8 cellular contexts compared by ENCODE assay signal in the genomic region with DNA sequence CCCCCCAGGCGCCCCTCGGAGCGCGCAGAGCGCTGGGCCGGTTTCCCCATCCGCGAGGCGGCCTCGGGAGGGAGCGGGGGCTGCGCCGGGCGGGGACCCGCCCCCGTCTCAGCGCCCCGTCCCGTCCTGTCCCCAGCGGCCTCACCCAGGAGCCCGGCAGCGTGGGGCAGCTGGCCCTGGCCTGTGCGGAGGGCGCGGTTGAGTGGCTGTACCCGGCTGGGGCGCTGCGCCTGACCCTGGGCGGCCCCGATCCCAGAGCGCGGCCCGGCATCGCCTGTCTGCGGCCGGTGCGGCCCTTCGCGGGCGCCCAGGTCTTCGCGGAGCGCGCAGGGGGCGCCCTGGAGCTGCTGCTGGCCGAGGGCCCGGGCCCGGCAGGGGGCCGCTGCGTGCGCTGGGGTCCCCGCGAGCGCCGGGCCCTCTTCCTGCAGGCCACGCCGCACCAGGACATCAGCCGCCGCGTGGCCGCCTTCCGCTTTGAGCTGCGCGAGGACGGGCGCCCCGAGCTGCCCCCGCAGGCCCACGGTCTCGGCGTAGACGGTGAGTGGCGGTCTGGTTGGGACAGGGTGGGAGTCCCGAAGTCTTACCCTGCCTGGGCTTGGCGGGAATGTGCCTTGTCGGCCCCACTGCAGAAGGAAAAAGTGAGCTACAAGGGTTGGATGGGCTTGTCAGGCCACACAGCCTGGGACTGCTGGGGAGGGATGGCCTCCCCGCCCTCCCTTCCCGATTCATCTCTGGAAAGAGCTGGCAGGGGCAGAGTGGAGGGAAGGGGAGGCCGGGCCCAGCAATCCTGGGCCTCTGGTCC. TPM values are rescaled to one million over a fixed set of nuclear protein-coding genes. Genes with fewer than 3 reads are reported as not detected.
DNase-seq lines count a peak whose midpoint lies in the region; ATAC-seq and TF ChIP-seq lines count a peak whose summit lies in the region.

No MANE protein-coding gene starts in this region.

- TF ChIP-seq CTCF in brain (conservative IDR thresholded peaks at IDR 0.05), result peak in 1 of 2 experiments; percentile 40

- H3K27ac ChIP-seq in urinary bladder (ENCODE audit: low read depth), result no peak overlapping the region

- peaks cover 53% of the 10 kb centered on the region for H3K4me1 Mint-ChIP-seq in brain

- H3K27me3 Mint-ChIP-seq in brain, result no peaks in the 10 kb centered on the region

- H3K36me3 ChIP-seq in urinary bladder (ENCODE audit: insufficient read depth), result no peaks in the 10 kb centered on the region

- WGBS in urinary bladder, result 2% methylated on average over 79 of the region's 79 CpGs

- H3K27ac Mint-ChIP-seq in brain, result peak overlapping the region; percentile 61 to 93 (median 91)

- DNase-seq in left cardiac atrium (no peak), cardiac septum (ENCODE audit: low spot score) (no peak), lung microvascular endothelial cell (ENCODE audit: low read depth in 2 of 2) (peak; percentile 34 to 42), OCI-M1 (lab: John Stamatoyannopoulos, UW) (no peak)
- no peak for DNase-seq in Jurkat, Clone E6-1 (ENCODE audit: low read depth, low spot score)
- no peak for DNase-seq in central memory CD4-positive, alpha-beta T cell

- H3K9me3 Mint-ChIP-seq in brain, result no peaks in the 10 kb centered on the region

- ATAC-seq in left cardiac atrium, result peak; percentile 1 to 7

- peak overlapping the region; percentile 53 for H3K4me3 ChIP-seq in Jurkat, Clone E6-1 (ENCODE audit: low read length)
- H3K4me3 ChIP-seq in urinary bladder (ENCODE audit: low read depth, low read length), result peak overlapping the region; percentile 70

- H3K4me3 Mint-ChIP-seq in brain, result peak overlapping the region; percentile 77 to 88 (median 83)

- H3K36me3 Mint-ChIP-seq in brain, result no peaks in the 10 kb centered on the region

- intact Hi-C loops in left cardiac atrium (cut with DNase I), result loop anchor here in 1 of 2 donors (10.0 kb wide), 1 partner anchor 339 kb away; no protein-coding TSS in a partner anchor
- intact Hi-C loops in cardiac septum (cut with DNase I), result no loop called here

- peaks cover 5% of the 10 kb centered on the region for H3K4me1 ChIP-seq in urinary bladder (ENCODE audit: insufficient read depth)

RNA-seq across cellular contexts. Expression of a gene that starts 0.7 kb away (rescaled TPM):
- total RNA-seq in left cardiac atrium (10 to 100 TPM; 53.7 to 56.8 TPM), cardiac septum (73.3 TPM), lung microvascular endothelial cell (13.1 and 28.8 TPM in 2 replicates), urinary bladder (14.5 TPM)
- polyA plus RNA-seq in Jurkat, Clone E6-1 (2012; ENCODE audit: insufficient read depth, insufficient read length), result 48.9 TPM
- polyA plus RNA-seq in brain (ENCODE audit: insufficient read depth, low read depth, low replicate concordance) (125 TPM), urinary bladder (42.9 TPM)

RNA-seq across cellular contexts. Expression of a gene that starts 5.3 kb away (rescaled TPM):
- total RNA-seq in left cardiac atrium (10 to 100 TPM; 32.5 to 36.8 TPM), cardiac septum (36.6 TPM), lung microvascular endothelial cell (20.0 and 31.2 TPM in 2 replicates), urinary bladder (7.9 TPM)
- 47.5 TPM for polyA plus RNA-seq in Jurkat, Clone E6-1 (2012; ENCODE audit: insufficient read depth, insufficient read length)
- polyA plus RNA-seq in brain (ENCODE audit: insufficient read depth, low read depth, low replicate concordance) (37.7 TPM), urinary bladder (29.3 TPM)

RNA-seq across cellular contexts. Expression of a gene that starts 10.0 kb away (rescaled TPM):
- total RNA-seq in left cardiac atrium (1 to 10 TPM in 1 of 2 donors, under 1 TPM in 1; 0.32 to 1.0 TPM), cardiac septum (1.5 TPM), lung microvascular endothelial cell (under 0.01 TPM in 2 replicates), urinary bladder (0.26 TPM)
- 7.6 TPM for polyA plus RNA-seq in Jurkat, Clone E6-1 (2012; ENCODE audit: insufficient read depth, insufficient read length)
- polyA plus RNA-seq in brain (ENCODE audit: insufficient read depth, low read depth, low replicate concordance) (188 TPM), urinary bladder (0.68 TPM)

RNA-seq across cellular contexts. Expression of a gene that starts 10.6 kb away (rescaled TPM):
- total RNA-seq in left cardiac atrium (under 1 TPM; 0.50 to 0.56 TPM), cardiac septum (0.16 TPM), lung microvascular endothelial cell (0.40 and 0.44 TPM in 2 replicates), urinary bladder (0.74 TPM)
- polyA plus RNA-seq in Jurkat, Clone E6-1 (2012; ENCODE audit: insufficient read depth, insufficient read length), result 8.5 TPM
- polyA plus RNA-seq in brain (ENCODE audit: insufficient read depth, low read depth, low replicate concordance) (0.39 TPM), urinary bladder (0.49 TPM)

RNA-seq across cellular contexts. Expression of a gene that starts 11.3 kb away (rescaled TPM):
- 10 to 100 TPM; 12.0 to 15.8 TPM for total RNA-seq in left cardiac atrium
- total RNA-seq in cardiac septum, result 10.9 TPM
- polyA plus RNA-seq in Jurkat, Clone E6-1 (2012; ENCODE audit: insufficient read depth, insufficient read length), result 48.0 TPM
- 8.7 TPM for polyA plus RNA-seq in brain (ENCODE audit: insufficient read depth, low read depth, low replicate concordance)
- total RNA-seq in lung microvascular endothelial cell, result 4.4 and 5.4 TPM in 2 replicates
- total RNA-seq in urinary bladder, result 1.1 TPM
- 3.5 TPM for polyA plus RNA-seq in urinary bladder

Comparison
In these comparisons a context has a peak if more than half of its experiments do, and no peak if none do; other contexts are left out.
1. DNase-seq: peak in lung microvascular endothelial cell (2 of 2); none in left cardiac atrium (single experiment), cardiac septum (single experiment), Jurkat, Clone E6-1 (single experiment), OCI-M1 (single experiment) and central memory CD4-positive, alpha-beta T cell (single experiment).